8 cellular contexts compared by ENCODE assay signal in the genomic region with DNA sequence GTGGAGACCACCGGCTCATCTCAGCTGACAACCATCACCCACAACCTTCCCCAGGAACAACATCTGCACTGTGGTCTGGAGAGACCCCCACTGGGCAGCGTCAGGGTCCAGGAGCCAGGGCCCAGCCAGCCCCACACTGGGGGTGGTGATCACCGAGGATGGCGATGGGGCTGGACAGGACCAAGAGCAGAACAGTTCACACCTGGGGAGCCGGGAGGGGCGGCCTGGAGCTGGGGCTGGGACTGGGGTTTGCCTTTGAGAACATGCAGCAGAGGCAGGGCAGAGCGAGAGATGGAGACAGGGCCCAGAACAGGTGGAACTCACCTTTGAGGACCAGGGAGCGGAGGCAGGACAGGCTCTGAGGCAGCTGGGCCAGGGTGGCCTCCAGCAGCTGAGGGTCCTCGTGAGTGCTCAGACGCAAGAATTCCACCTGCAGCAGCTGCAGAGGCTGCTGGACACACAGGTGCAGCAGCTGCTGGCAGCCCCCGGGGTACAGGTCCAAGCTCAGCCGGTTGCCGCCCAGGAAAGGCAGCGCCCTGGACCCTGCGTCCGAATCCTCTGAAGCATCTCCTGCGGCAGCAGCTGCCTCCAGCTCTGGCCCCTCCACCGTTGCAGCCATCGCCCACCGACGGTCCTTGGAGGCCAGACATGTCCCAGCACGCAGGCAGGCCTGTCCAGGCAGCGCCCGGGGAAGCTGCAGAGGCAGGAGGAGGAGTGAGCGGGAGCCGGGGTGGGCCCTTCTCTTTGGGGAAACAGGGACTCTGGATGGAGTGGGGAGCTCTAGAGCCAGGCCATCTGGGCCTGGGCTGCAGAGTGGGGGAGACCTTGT. TPM values are rescaled to one million over a fixed set of nuclear protein-coding genes. Genes with fewer than 3 reads are reported as not detected.
DNase-seq lines count a peak whose midpoint lies in the region; ATAC-seq and TF ChIP-seq lines count a peak whose summit lies in the region.

No MANE protein-coding gene starts in this region.

- WGBS in spleen, 5 donors = 54 to 72% (median 58%) methylated on average over 13 to 26 of the region's 26 CpGs

- no TSS peak for BruUV-seq in OCI-LY7 (replicated peaks; lab: Mats Ljungman, UMichigan)

- TF ChIP-seq POLR2A in spleen (IDR thresholded peaks at IDR 0.05) = no peak

- peak overlapping the region; percentile 86 for H3K4me3 ChIP-seq in OCI-LY7 (ENCODE audit: low read depth, low read length, poor library complexity, severe bottlenecking)
- peak overlapping the region; percentile 54 to 73 (median 60) for H3K4me3 ChIP-seq in fibroblast of lung (replicated peaks in 1 of 4; ENCODE audit: control extremely low read depth in 1 of 4, insufficient read depth in 1 of 4, low read depth in 3 of 4, low read length in 4 of 4)
- peak overlapping the region in 7 of 8 donors; percentile 62 to 88 (median 71) for H3K4me3 ChIP-seq in spleen

- CTCF ChIA-PET in OCI-LY7 (lab: Charles Lee; ENCODE audit: unreplicated experiment) = no interaction called here

- H2AFZ ChIP-seq in OCI-LY7 (ENCODE audit: low read length) (no peak overlapping the region), fibroblast of lung (ENCODE audit: low read length) (no peak overlapping the region)

- H3K4me1 ChIP-seq in OCI-LY7 (ENCODE audit: insufficient read depth, low read length, poor library complexity, severe bottlenecking) = peaks cover 38% of the 10 kb centered on the region
- H3K4me1 ChIP-seq in fibroblast of lung (ENCODE audit: control insufficient read depth, extremely low read depth, insufficient read depth, low read length) = peaks cover 12% of the 10 kb centered on the region
- H3K4me1 ChIP-seq in spleen = peaks cover 20 to 68% (median 48%) of the 10 kb centered on the region in 6 donors

- H3K27me3 ChIP-seq in fibroblast of lung (ENCODE audit: control insufficient read depth, insufficient read depth, low read length) = no peaks in the 10 kb centered on the region
- no peaks in the 10 kb centered on the region for H3K27me3 ChIP-seq in spleen (replicated peaks in 1 of 7)

- no peaks in the 10 kb centered on the region for H3K9me2 ChIP-seq in OCI-LY7 (ENCODE audit: insufficient read depth, low read length)

- peak overlapping the region; percentile 20 for H3K9ac ChIP-seq in fibroblast of lung (ENCODE audit: insufficient read depth, low read length)

- H3K4me2 ChIP-seq in OCI-LY7 (ENCODE audit: low read length) = peak overlapping the region; percentile 94
- H3K4me2 ChIP-seq in fibroblast of lung (ENCODE audit: extremely low read depth, insufficient read depth, low read length) = peak overlapping the region; percentile 97

- POLR2A ChIA-PET in OCI-LY7 (lab: Charles Lee) = no interaction called here

- no peak for ATAC-seq in GM21529 (IDR thresholded peaks at IDR 0.05; ENCODE audit: unreplicated experiment)

- TF ChIP-seq CTCF in OCI-LY7 (conservative IDR thresholded peaks at IDR 0.05; ENCODE audit: low read length) (no peak), fibroblast of lung (conservative IDR thresholded peaks at IDR 0.05 in 1 of 2, IDR thresholded peaks at IDR 0.05 in 1 of 2; ENCODE audit: low read depth in 1 of 2, low read length in 2 of 2) (no peak), spleen (IDR thresholded peaks at IDR 0.05 in 8 of 11, conservative IDR thresholded peaks at IDR 0.05 in 3 of 11) (no peak)

- DNase-seq in NCI-H2107 treated with DMSO at 0.1 percent for 48 hours (lab: John Stamatoyannopoulos, UW; ENCODE audit: unreplicated experiment) (peak; percentile 21), NCI-H2107 (lab: John Stamatoyannopoulos, UW) (no peak), OCI-LY7 (ENCODE audit: low spot score) (no peak), fibroblast of lung (ENCODE audit: low read depth in 2 of 2) (no peak), spleen (peak; percentile 87), occipital lobe (lab: John Stamatoyannopoulos, UW) (no peak), putamen (ENCODE audit: low spot score) (no peak)

- intact Hi-C loops in OCI-LY7 (cut with micrococcal nuclease; ENCODE audit: unreplicated experiment) (no loop called here), spleen (cut with DNase I; ENCODE audit: low total_unique reads) (no loop called here)

- H3K9me3 ChIP-seq in OCI-LY7 (ENCODE audit: low read length) (no peaks in the 10 kb centered on the region), fibroblast of lung (ENCODE audit: control insufficient read depth, insufficient read depth, low read depth, low read length) (no peaks in the 10 kb centered on the region), spleen (no peaks in the 10 kb centered on the region)

- H4K20me1 ChIP-seq in OCI-LY7 (ENCODE audit: insufficient read depth, low read length) = no peaks in the 10 kb centered on the region
- H4K20me1 ChIP-seq in fibroblast of lung (ENCODE audit: control insufficient read depth, extremely low read depth, insufficient read depth, low read length) = no peaks in the 10 kb centered on the region

- H3K79me2 ChIP-seq in OCI-LY7 (ENCODE audit: insufficient read depth, low read depth, low read length) (peaks cover 15% of the 10 kb centered on the region; the same call in 1 of the 2 replicates), fibroblast of lung (ENCODE audit: control insufficient read depth, insufficient read depth, low read length) (peaks cover 9% of the 10 kb centered on the region)

- H3K27ac ChIP-seq in OCI-LY7 (ENCODE audit: low read depth, low read length, poor library complexity, severe bottlenecking) (peak overlapping the region; percentile 83), fibroblast of lung (ENCODE audit: insufficient read depth, low read length) (peak overlapping the region; percentile 57), spleen (peak overlapping the region in 7 of 8 donors; percentile 89 to 97 (median 93))

- H3K36me3 ChIP-seq in OCI-LY7 (ENCODE audit: insufficient read depth, low read length) (peaks cover 28% of the 10 kb centered on the region; the same call in 1 of the 2 replicates), fibroblast of lung (ENCODE audit: control insufficient read depth, insufficient read depth, low read length) (peaks cover 20% of the 10 kb centered on the region), spleen (peaks cover 0 to 42% (median 14%) of the 10 kb centered on the region in 6 donors)

RNA-seq across cellular contexts. Expression of a gene that starts 1.0 kb away (rescaled TPM):
- total RNA-seq in OCI-LY7 (2014; rRNA removed; shearing (Covaris generic)) = 31.2 and 33.6 TPM in 2 replicates
- 47.7 and 49.1 TPM in 2 replicates for total RNA-seq in OCI-LY7 (2022)
- 7.4 and 14.2 TPM in 2 replicates for total RNA-seq in fibroblast of lung
- polyA plus RNA-seq in fibroblast of lung = 2.2 and 3.8 TPM in 2 replicates
- polyA plus RNA-seq in fibroblast of lung (2012) = 4.6 and 11.9 TPM in 2 replicates
- 5.1 and 12.4 TPM in 2 replicates for polyA minus RNA-seq in fibroblast of lung (ENCODE audit: low replicate concordance)
- total RNA-seq in spleen = 10 to 100 TPM; 18.1 to 26.4 (median 19.3) TPM
- polyA plus RNA-seq in spleen = 10 to 100 TPM; 16.8 to 42.7 (median 32.8) TPM
- 5.1 TPM for total RNA-seq in occipital lobe

RNA-seq across cellular contexts. Expression of a gene that starts 5.8 kb away (rescaled TPM):
- 1,564 and 1,687 TPM in 2 replicates for total RNA-seq in OCI-LY7 (2014; rRNA removed; shearing (Covaris generic))
- total RNA-seq in OCI-LY7 (2022) (3,121 and 3,147 TPM in 2 replicates), fibroblast of lung (282 and 294 TPM in 2 replicates), spleen (1,000 to 10,000 TPM in 4 of 7 donors, 100 to 1,000 TPM in 3; 514 to 2,829 (median 2,309) TPM), occipital lobe (227 TPM)
- polyA plus RNA-seq in fibroblast of lung (741 and 904 TPM in 2 replicates), spleen (1,000 to 10,000 TPM; 3,174 to 3,944 (median 3,784) TPM)
- polyA plus RNA-seq in fibroblast of lung (2012) = 1,458 and 1,948 TPM in 2 replicates
- 327 and 443 TPM in 2 replicates for polyA minus RNA-seq in fibroblast of lung (ENCODE audit: low replicate concordance)

RNA-seq across cellular contexts. Expression of a gene that starts 5.9 kb away (rescaled TPM):
- total RNA-seq in OCI-LY7 (2014; rRNA removed; shearing (Covaris generic)) = 22.7 and 30.8 TPM in 2 replicates
- total RNA-seq in OCI-LY7 (2022) = 46.2 and 50.9 TPM in 2 replicates
- 8.0 and 9.9 TPM in 2 replicates for total RNA-seq in fibroblast of lung
- polyA plus RNA-seq in fibroblast of lung = 10.4 and 19.9 TPM in 2 replicates
- 13.7 and 28.7 TPM in 2 replicates for polyA plus RNA-seq in fibroblast of lung (2012)
- 13.5 and 24.9 TPM in 2 replicates for polyA minus RNA-seq in fibroblast of lung (ENCODE audit: low replicate concordance)
- 10 to 100 TPM in 6 of 7 donors, 1 to 10 TPM in 1; 8.9 to 23.2 (median 14.5) TPM for total RNA-seq in spleen
- polyA plus RNA-seq in spleen = 10 to 100 TPM in 1 of 3 donors, 1 to 10 TPM in 2; 6.3 to 14.5 (median 8.5) TPM
- 15.0 TPM for total RNA-seq in occipital lobe

RNA-seq across cellular contexts. Expression of a gene that starts 14.1 kb away (rescaled TPM):
- 17.5 and 17.6 TPM in 2 replicates for total RNA-seq in OCI-LY7 (2014; rRNA removed; shearing (Covaris generic))
- total RNA-seq in OCI-LY7 (2022) (25.6 and 32.5 TPM in 2 replicates), fibroblast of lung (0.26 and 1.3 TPM in 2 replicates), spleen (under 1 TPM in 1 of 7 donors, not detected in 6; 0.42 TPM), occipital lobe (5.9 TPM)
- polyA plus RNA-seq in fibroblast of lung (0.25 and 0.71 TPM in 2 replicates), spleen (under 1 TPM in 2 of 3 donors, not detected in 1; 0.29 to 0.42 TPM)
- polyA plus RNA-seq in fibroblast of lung (2012) = 5.1 and 18.3 TPM in 2 replicates
- polyA minus RNA-seq in fibroblast of lung (ENCODE audit: low replicate concordance) = 0.47 and 0.93 TPM in 2 replicates

RNA-seq across cellular contexts. Expression of a gene that starts 14.7 kb away (rescaled TPM):
- total RNA-seq in OCI-LY7 (2014; rRNA removed; shearing (Covaris generic)) = 15.1 and 19.8 TPM in 2 replicates
- 41.2 and 57.5 TPM in 2 replicates for total RNA-seq in OCI-LY7 (2022)
- total RNA-seq in fibroblast of lung = 16.2 and 33.9 TPM in 2 replicates
- 16.2 and 17.0 TPM in 2 replicates for polyA plus RNA-seq in fibroblast of lung
- polyA plus RNA-seq in fibroblast of lung (2012) = 65.5 and 80.5 TPM in 2 replicates
- polyA minus RNA-seq in fibroblast of lung (ENCODE audit: low replicate concordance) = 108 and 136 TPM in 2 replicates
- 100 to 1,000 TPM in 5 of 7 donors, 10 to 100 TPM in 2; 65.8 to 131 (median 113) TPM for total RNA-seq in spleen
- 100 to 1,000 TPM in 1 of 3 donors, 10 to 100 TPM in 2; 46.3 to 103 (median 75.0) TPM for polyA plus RNA-seq in spleen
- 5.3 TPM for total RNA-seq in occipital lobe

Comparison
In these comparisons a context has a peak if more than half of its experiments do, and no peak if none do; other contexts are left out.
1. DNase-seq: peak in NCI-H2107 treated with DMSO at 0.1 percent for 48 hours (single experiment) and spleen (single experiment); none in NCI-H2107 (single experiment), OCI-LY7 (single experiment), fibroblast of lung (0 of 2), occipital lobe (single experiment) and putamen (single experiment).
2. Peak in every context shown above with its lines, with median percentiles within 50 percentile points of each other: H3K27ac ChIP-seq and H3K4me3 ChIP-seq.